ENCODE assay signal across 1 cellular context in the genomic region with DNA sequence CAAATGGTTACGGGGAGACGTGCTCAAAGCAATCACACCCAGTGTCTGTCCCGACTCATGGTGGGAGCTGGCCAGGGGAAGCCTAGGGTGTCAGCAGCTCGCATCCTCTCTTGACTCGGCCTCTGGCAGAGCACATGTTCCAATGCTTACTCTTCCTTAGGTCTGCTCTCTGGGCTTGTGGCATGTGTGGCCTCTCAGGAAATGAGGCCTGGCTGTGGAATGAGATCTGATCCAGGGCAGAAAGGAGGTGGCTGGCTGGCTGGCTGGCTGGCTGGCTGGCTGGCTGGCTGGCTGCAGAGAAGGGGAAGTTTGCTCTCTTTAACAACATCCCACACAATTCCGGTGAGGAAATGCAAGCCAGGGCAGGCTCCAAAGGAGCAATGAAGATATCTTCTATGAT.
TF ChIP-seq lines count a peak whose summit lies in the region.

No MANE protein-coding gene starts in this region.

TF ChIP-seq in H1, 55 proteins besides CTCF, POLR2A, EP300 and RAD21 (continued from another document):
- TF ChIP-seq, protein P1, sequence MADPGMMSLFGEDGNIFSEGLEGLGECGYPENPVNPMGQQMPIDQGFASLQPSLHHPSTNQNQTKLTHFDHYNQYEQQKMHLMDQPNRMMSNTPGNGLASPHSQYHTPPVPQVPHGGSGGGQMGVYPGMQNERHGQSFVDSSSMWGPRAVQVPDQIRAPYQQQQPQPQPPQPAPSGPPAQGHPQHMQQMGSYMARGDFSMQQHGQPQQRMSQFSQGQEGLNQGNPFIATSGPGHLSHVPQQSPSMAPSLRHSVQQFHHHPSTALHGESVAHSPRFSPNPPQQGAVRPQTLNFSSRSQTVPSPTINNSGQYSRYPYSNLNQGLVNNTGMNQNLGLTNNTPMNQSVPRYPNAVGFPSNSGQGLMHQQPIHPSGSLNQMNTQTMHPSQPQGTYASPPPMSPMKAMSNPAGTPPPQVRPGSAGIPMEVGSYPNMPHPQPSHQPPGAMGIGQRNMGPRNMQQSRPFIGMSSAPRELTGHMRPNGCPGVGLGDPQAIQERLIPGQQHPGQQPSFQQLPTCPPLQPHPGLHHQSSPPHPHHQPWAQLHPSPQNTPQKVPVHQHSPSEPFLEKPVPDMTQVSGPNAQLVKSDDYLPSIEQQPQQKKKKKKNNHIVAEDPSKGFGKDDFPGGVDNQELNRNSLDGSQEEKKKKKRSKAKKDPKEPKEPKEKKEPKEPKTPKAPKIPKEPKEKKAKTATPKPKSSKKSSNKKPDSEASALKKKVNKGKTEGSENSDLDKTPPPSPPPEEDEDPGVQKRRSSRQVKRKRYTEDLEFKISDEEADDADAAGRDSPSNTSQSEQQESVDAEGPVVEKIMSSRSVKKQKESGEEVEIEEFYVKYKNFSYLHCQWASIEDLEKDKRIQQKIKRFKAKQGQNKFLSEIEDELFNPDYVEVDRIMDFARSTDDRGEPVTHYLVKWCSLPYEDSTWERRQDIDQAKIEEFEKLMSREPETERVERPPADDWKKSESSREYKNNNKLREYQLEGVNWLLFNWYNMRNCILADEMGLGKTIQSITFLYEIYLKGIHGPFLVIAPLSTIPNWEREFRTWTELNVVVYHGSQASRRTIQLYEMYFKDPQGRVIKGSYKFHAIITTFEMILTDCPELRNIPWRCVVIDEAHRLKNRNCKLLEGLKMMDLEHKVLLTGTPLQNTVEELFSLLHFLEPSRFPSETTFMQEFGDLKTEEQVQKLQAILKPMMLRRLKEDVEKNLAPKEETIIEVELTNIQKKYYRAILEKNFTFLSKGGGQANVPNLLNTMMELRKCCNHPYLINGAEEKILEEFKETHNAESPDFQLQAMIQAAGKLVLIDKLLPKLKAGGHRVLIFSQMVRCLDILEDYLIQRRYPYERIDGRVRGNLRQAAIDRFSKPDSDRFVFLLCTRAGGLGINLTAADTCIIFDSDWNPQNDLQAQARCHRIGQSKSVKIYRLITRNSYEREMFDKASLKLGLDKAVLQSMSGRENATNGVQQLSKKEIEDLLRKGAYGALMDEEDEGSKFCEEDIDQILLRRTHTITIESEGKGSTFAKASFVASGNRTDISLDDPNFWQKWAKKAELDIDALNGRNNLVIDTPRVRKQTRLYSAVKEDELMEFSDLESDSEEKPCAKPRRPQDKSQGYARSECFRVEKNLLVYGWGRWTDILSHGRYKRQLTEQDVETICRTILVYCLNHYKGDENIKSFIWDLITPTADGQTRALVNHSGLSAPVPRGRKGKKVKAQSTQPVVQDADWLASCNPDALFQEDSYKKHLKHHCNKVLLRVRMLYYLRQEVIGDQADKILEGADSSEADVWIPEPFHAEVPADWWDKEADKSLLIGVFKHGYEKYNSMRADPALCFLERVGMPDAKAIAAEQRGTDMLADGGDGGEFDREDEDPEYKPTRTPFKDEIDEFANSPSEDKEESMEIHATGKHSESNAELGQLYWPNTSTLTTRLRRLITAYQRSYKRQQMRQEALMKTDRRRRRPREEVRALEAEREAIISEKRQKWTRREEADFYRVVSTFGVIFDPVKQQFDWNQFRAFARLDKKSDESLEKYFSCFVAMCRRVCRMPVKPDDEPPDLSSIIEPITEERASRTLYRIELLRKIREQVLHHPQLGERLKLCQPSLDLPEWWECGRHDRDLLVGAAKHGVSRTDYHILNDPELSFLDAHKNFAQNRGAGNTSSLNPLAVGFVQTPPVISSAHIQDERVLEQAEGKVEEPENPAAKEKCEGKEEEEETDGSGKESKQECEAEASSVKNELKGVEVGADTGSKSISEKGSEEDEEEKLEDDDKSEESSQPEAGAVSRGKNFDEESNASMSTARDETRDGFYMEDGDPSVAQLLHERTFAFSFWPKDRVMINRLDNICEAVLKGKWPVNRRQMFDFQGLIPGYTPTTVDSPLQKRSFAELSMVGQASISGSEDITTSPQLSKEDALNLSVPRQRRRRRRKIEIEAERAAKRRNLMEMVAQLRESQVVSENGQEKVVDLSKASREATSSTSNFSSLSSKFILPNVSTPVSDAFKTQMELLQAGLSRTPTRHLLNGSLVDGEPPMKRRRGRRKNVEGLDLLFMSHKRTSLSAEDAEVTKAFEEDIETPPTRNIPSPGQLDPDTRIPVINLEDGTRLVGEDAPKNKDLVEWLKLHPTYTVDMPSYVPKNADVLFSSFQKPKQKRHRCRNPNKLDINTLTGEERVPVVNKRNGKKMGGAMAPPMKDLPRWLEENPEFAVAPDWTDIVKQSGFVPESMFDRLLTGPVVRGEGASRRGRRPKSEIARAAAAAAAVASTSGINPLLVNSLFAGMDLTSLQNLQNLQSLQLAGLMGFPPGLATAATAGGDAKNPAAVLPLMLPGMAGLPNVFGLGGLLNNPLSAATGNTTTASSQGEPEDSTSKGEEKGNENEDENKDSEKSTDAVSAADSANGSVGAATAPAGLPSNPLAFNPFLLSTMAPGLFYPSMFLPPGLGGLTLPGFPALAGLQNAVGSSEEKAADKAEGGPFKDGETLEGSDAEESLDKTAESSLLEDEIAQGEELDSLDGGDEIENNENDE (IDR thresholded peaks at IDR 0.05; ENCODE audit: insufficient replicate concordance, low read length), result no peak
- TF ChIP-seq SIRT6 (IDR thresholded peaks at IDR 0.05; ENCODE audit: low read length), result no peak
- TF ChIP-seq CEBPB (IDR thresholded peaks at IDR 0.05; ENCODE audit: low read depth, low read length), result no peak
- TF ChIP-seq PHF8 (conservative IDR thresholded peaks at IDR 0.05; ENCODE audit: low read depth, low read length), result no peak
- no peak for TF ChIP-seq SP2 (IDR thresholded peaks at IDR 0.05; ENCODE audit: low read length)
- TF ChIP-seq, protein P2, sequence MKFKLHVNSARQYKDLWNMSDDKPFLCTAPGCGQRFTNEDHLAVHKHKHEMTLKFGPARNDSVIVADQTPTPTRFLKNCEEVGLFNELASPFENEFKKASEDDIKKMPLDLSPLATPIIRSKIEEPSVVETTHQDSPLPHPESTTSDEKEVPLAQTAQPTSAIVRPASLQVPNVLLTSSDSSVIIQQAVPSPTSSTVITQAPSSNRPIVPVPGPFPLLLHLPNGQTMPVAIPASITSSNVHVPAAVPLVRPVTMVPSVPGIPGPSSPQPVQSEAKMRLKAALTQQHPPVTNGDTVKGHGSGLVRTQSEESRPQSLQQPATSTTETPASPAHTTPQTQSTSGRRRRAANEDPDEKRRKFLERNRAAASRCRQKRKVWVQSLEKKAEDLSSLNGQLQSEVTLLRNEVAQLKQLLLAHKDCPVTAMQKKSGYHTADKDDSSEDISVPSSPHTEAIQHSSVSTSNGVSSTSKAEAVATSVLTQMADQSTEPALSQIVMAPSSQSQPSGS (IDR thresholded peaks at IDR 0.05; ENCODE audit: low read length), result no peak
- TF ChIP-seq KDM1A (IDR thresholded peaks at IDR 0.05; ENCODE audit: borderline replicate concordance, low read length), result no peak
- TF ChIP-seq SRF (IDR thresholded peaks at IDR 0.05; ENCODE audit: low read depth, low read length), result no peak
- TF ChIP-seq MAFK (IDR thresholded peaks at IDR 0.05; ENCODE audit: low read depth, low read length), result no peak
- no peak for TF ChIP-seq EZH2 (IDR thresholded peaks at IDR 0.05; ENCODE audit: low read depth, low read length, severe bottlenecking)
- no peak for TF ChIP-seq CBX8 (IDR thresholded peaks at IDR 0.05; ENCODE audit: borderline replicate concordance, low read depth, low read length)
- TF ChIP-seq GTF2F1 (IDR thresholded peaks at IDR 0.05; ENCODE audit: borderline replicate concordance, low read depth, low read length), result no peak
- no peak for TF ChIP-seq YY1 (IDR thresholded peaks at IDR 0.05; ENCODE audit: low read depth, low read length)
- TF ChIP-seq TAF7 (optimal IDR thresholded peaks at IDR 0.05; ENCODE audit: borderline replicate concordance, low read depth, low read length), result no peak
